In the genomic region with DNA sequence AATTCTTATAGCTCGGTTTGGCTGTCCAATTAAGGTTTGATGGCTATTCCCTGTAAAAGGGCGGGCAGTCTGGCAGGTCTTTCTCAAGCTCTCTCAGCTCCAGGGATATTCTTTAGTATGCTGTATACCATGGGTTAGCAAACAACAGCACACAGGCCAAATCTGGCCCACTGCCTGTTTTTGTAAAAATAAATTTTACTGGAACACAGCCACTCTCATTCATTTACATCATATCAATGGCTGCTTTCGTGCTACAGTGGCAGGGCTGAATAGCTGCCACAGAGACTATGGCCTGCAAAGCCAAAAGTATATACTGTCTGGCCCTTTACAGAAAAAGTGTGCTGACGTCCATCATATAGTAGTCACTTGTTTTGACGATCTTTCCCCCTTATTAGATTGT, we compare ENCODE assay signal across 24 cellular contexts. TPM values are rescaled to one million over a fixed set of nuclear protein-coding genes. Genes with fewer than 3 reads are reported as not detected.
DNase-seq lines count a peak whose midpoint lies in the region; ATAC-seq and TF ChIP-seq lines count a peak whose summit lies in the region.
"Had no signal": no experiment of that assay in that cellular context is flagged by ENCODE, and none has a peak within 500 bp of the region (broad histone marks: within the 10 kb centered on the region; RNA-seq: fewer than 3 reads in every experiment).

No MANE protein-coding gene starts in this region.

- peaks cover 39% of the 10 kb centered on the region for H3K4me1 Mint-ChIP-seq in activated naive CD8-positive, alpha-beta T cell (ENCODE audit: low read depth)
- peaks cover 12% of the 10 kb centered on the region for H3K4me1 Mint-ChIP-seq in activated naive CD8-positive, alpha-beta T cell treated with anti-CD3 and anti-CD28 coated beads, Interleukin-2, amount 50 U/mL, for 24 hours
- H3K4me1 Mint-ChIP-seq: neural crest cell had no signal

- peaks cover 3% of the 10 kb centered on the region for H3K4me1 ChIP-seq in colonic mucosa
- H3K4me1 ChIP-seq in psoas muscle: peaks cover 54% of the 10 kb centered on the region
- H3K4me1 ChIP-seq in adrenal gland (replicated peaks in 1 of 2): peaks cover 15 to 25% of the 10 kb centered on the region in 2 donors

- no peak for DNase-seq in activated naive CD8-positive, alpha-beta T cell treated with anti-CD3 and anti-CD28 coated beads, Interleukin-2, amount 50 U/mL, for 24 hours
- peak; percentile 42 to 76 for DNase-seq in NCI-H446 (lab: John Stamatoyannopoulos, UW)
- peak; percentile 28 for DNase-seq in colonic mucosa
- no peak for DNase-seq in psoas muscle
- DNase-seq in GM03348 (ENCODE audit: low spot score): no peak
- no peak for DNase-seq in adrenal gland
- DNase-seq: ACHN; activated CD4-positive, alpha-beta T cell treated with anti-CD3 and anti-CD28 coated beads, Interleukin-2, amount 10 ng/mL, durations not matched to agents 24 days and 14 days; dorsolateral prefrontal cortex; GM23248; NCI-H1436 treated with DMSO at 0.1 percent for 48 hours; stimulated activated CD4-positive, alpha-beta T cell treated with anti-CD3 and anti-CD28 coated beads, Interleukin-1b, Interleukin-23, amount 100 ng/mL, for 48 hours; stimulated activated naive CD8-positive, alpha-beta T cell treated with anti-CD3 and anti-CD28 coated beads, Interleukin-15, Interleukin-2, amounts not matched to agents 100 U/mL and 50 U/mL, for 24 hours; SW 1271; thyroid gland had no signal

- H3K27me3 ChIP-seq in colonic mucosa: no peaks in the 10 kb centered on the region
- no peaks in the 10 kb centered on the region for H3K27me3 ChIP-seq in psoas muscle (ENCODE audit: insufficient read depth in 3 of 3, low read length in 2 of 3)
- H3K27me3 ChIP-seq in adrenal gland: no peaks in the 10 kb centered on the region
- H3K27me3 ChIP-seq: dorsolateral prefrontal cortex, thyroid gland had no signal

- H3K4me3 Mint-ChIP-seq in activated naive CD8-positive, alpha-beta T cell: no peak overlapping the region
- H3K4me3 Mint-ChIP-seq in activated naive CD8-positive, alpha-beta T cell treated with anti-CD3 and anti-CD28 coated beads, Interleukin-2, amount 50 U/mL, for 24 hours: no peak overlapping the region
- H3K4me3 Mint-ChIP-seq: activated CD4-positive, alpha-beta T cell treated with anti-CD3 and anti-CD28 coated beads, Interleukin-2, amount 10 ng/mL, durations not matched to agents 24 days and 14 days; neural crest cell had no signal

- TF ChIP-seq POLR2A in adrenal gland (IDR thresholded peaks at IDR 0.05): no peak

- TF ChIP-seq CTCF in colonic mucosa (IDR thresholded peaks at IDR 0.05): no peak
- TF ChIP-seq CTCF in psoas muscle (IDR thresholded peaks at IDR 0.05): no peak
- TF ChIP-seq CTCF in adrenal gland (IDR thresholded peaks at IDR 0.05): no peak

- H3K9me3 Mint-ChIP-seq in activated naive CD8-positive, alpha-beta T cell (ENCODE audit: low read depth): no peaks in the 10 kb centered on the region
- H3K9me3 Mint-ChIP-seq in activated naive CD8-positive, alpha-beta T cell treated with anti-CD3 and anti-CD28 coated beads, Interleukin-2, amount 50 U/mL, for 24 hours: no peaks in the 10 kb centered on the region
- H3K9me3 Mint-ChIP-seq: activated CD4-positive, alpha-beta T cell treated with anti-CD3 and anti-CD28 coated beads, Interleukin-2, amount 10 ng/mL, durations not matched to agents 24 days and 14 days; activated T-helper 2 cell treated with anti-CD3 and anti-CD28 coated beads, Interferon-gamma antibody, Interleukin-2, Interleukin-4, amounts not matched to agents 10 μg/mL and 5 μg/mL and 100 μg/mL, durations not matched to agents 14 hours and 24 hours and 36 hours; neural crest cell had no signal

- H3K27ac Mint-ChIP-seq in activated naive CD8-positive, alpha-beta T cell: peak overlapping the region; percentile 61
- H3K27ac Mint-ChIP-seq in activated naive CD8-positive, alpha-beta T cell treated with anti-CD3 and anti-CD28 coated beads, Interleukin-2, amount 50 U/mL, for 24 hours: no peak overlapping the region
- H3K27ac Mint-ChIP-seq: activated CD4-positive, alpha-beta T cell treated with anti-CD3 and anti-CD28 coated beads, Interleukin-2, amount 10 ng/mL, durations not matched to agents 24 days and 14 days; activated T-helper 2 cell treated with anti-CD3 and anti-CD28 coated beads, Interferon-gamma antibody, Interleukin-2, Interleukin-4, amounts not matched to agents 10 μg/mL and 5 μg/mL and 100 μg/mL, durations not matched to agents 14 hours and 24 hours and 36 hours had no signal

- peaks cover 5% of the 10 kb centered on the region for H3K36me3 ChIP-seq in colonic mucosa
- H3K36me3 ChIP-seq in psoas muscle (ENCODE audit: insufficient read depth in 1 of 2, low read depth in 1 of 2): peaks cover 3 to 25% of the 10 kb centered on the region in 2 donors
- peaks cover 0 to 16% of the 10 kb centered on the region in 2 donors for H3K36me3 ChIP-seq in adrenal gland (replicated peaks in 1 of 2)

- H3K27ac ChIP-seq in colonic mucosa (no peak overlapping the region), psoas muscle (peak overlapping the region; percentile 59), adrenal gland (no peak overlapping the region)
- H3K27ac ChIP-seq: epithelial cell of prostate, GM23248, HL-60, thyroid gland had no signal

- peaks cover 23% of the 10 kb centered on the region for H3K36me3 Mint-ChIP-seq in activated naive CD8-positive, alpha-beta T cell
- H3K36me3 Mint-ChIP-seq in activated naive CD8-positive, alpha-beta T cell treated with anti-CD3 and anti-CD28 coated beads, Interleukin-2, amount 50 U/mL, for 24 hours (ENCODE audit: low read depth): peaks cover 35% of the 10 kb centered on the region

- no peak overlapping the region for H3K4me3 ChIP-seq in colonic mucosa
- H3K4me3 ChIP-seq in psoas muscle: no peak overlapping the region
- no peak overlapping the region for H3K4me3 ChIP-seq in adrenal gland
- H3K4me3 ChIP-seq: dorsolateral prefrontal cortex, GM23248, thyroid gland had no signal

- intact Hi-C loops in colonic mucosa (cut with DNase I) (no loop called here), psoas muscle (cut with DNase I) (no loop called here), adrenal gland (cut with DNase I) (no loop called here)

- H3K9ac ChIP-seq in colonic mucosa (ENCODE audit: low read depth in 2 of 2, low read length in 2 of 2): no peak overlapping the region
- H3K9ac ChIP-seq: GM23248 had no signal

- WGBS in psoas muscle, 3 donors: 41 to 45% (median 43%) methylated on average over 5 of the region's 5 CpGs
- 62 to 66% (median 63%) methylated on average over 5 of the region's 5 CpGs for WGBS in adrenal gland, 4 donors

- no peaks in the 10 kb centered on the region for H3K9me3 ChIP-seq in colonic mucosa
- H3K9me3 ChIP-seq in psoas muscle: no peaks in the 10 kb centered on the region
- H3K9me3 ChIP-seq in adrenal gland (replicated peaks in 1 of 3): no peaks in the 10 kb centered on the region
- H3K9me3 ChIP-seq: thyroid gland had no signal

- no peak for ATAC-seq in activated naive CD8-positive, alpha-beta T cell treated with anti-CD3 and anti-CD28 coated beads, Interleukin-2, amount 50 U/mL, for 24 hours
- peak in 3 of 4 donors; percentile 25 to 56 (median 54) for ATAC-seq in psoas muscle
- ATAC-seq in GM18498 (IDR thresholded peaks at IDR 0.05; ENCODE audit: unreplicated experiment): no peak
- ATAC-seq: stimulated activated naive CD8-positive, alpha-beta T cell treated with anti-CD3 and anti-CD28 coated beads, Interleukin-15, Interleukin-2, amounts not matched to agents 100 U/mL and 50 U/mL, for 24 hours had no signal

- no peaks in the 10 kb centered on the region for H3K27me3 Mint-ChIP-seq in activated naive CD8-positive, alpha-beta T cell
- H3K27me3 Mint-ChIP-seq in activated naive CD8-positive, alpha-beta T cell treated with anti-CD3 and anti-CD28 coated beads, Interleukin-2, amount 50 U/mL, for 24 hours: no peaks in the 10 kb centered on the region
- H3K27me3 Mint-ChIP-seq: activated CD4-positive, alpha-beta T cell treated with anti-CD3 and anti-CD28 coated beads, Interleukin-2, amount 10 ng/mL, durations not matched to agents 24 days and 14 days had no signal

RNA-seq across cellular contexts. Expression of gene MACO1, which starts 32.0 kb away (rescaled TPM):
- total RNA-seq in colonic mucosa (10 to 100 TPM; 17.7 to 28.2 TPM), psoas muscle (10 to 100 TPM; 22.7 to 49.7 (median 30.8) TPM), adrenal gland (10 to 100 TPM; 25.2 to 48.4 (median 29.6) TPM)
- polyA plus RNA-seq in psoas muscle (10 to 100 TPM in 2 of 3 donors, 1 to 10 TPM in 1; 8.8 to 40.5 (median 34.9) TPM), adrenal gland (10 to 100 TPM; 15.1 to 45.4 (median 20.7) TPM)

RNA-seq across cellular contexts. Expression of gene RHCE, which starts 42.1 kb away (rescaled TPM):
- total RNA-seq in colonic mucosa (under 1 TPM; 0.27 to 0.32 TPM), psoas muscle (1 to 10 TPM in 3 of 4 donors, under 1 TPM in 1; 0.66 to 2.0 (median 1.1) TPM), adrenal gland (1 to 10 TPM in 3 of 8 donors, under 1 TPM in 1, not detected in 4; 0.61 to 4.0 (median 1.2) TPM)
- polyA plus RNA-seq in psoas muscle (under 1 TPM in 2 of 3 donors, not detected in 1; 0.22 to 0.23 TPM), adrenal gland (under 1 TPM in 2 of 3 donors, not detected in 1; 0.59 to 0.71 TPM)
- total RNA-seq: mononuclear cell, NCI-H460, neural crest cell, posterior vena cava had no signal

Comparison
In these comparisons a context has a peak if more than half of its experiments do, and no peak if none do; other contexts are left out.
1. ATAC-seq: peak in psoas muscle (3 of 4); none in activated naive CD8-positive, alpha-beta T cell treated with anti-CD3 and anti-CD28 coated beads, Interleukin-2, amount 50 U/mL, for 24 hours (single experiment) and GM18498 (single experiment).
2. DNase-seq: peak in NCI-H446 (2 of 2) and colonic mucosa (single experiment); none in activated naive CD8-positive, alpha-beta T cell treated with anti-CD3 and anti-CD28 coated beads, Interleukin-2, amount 50 U/mL, for 24 hours (single experiment), psoas muscle (0 of 2), GM03348 (single experiment) and adrenal gland (0 of 7).